In the genomic region with DNA sequence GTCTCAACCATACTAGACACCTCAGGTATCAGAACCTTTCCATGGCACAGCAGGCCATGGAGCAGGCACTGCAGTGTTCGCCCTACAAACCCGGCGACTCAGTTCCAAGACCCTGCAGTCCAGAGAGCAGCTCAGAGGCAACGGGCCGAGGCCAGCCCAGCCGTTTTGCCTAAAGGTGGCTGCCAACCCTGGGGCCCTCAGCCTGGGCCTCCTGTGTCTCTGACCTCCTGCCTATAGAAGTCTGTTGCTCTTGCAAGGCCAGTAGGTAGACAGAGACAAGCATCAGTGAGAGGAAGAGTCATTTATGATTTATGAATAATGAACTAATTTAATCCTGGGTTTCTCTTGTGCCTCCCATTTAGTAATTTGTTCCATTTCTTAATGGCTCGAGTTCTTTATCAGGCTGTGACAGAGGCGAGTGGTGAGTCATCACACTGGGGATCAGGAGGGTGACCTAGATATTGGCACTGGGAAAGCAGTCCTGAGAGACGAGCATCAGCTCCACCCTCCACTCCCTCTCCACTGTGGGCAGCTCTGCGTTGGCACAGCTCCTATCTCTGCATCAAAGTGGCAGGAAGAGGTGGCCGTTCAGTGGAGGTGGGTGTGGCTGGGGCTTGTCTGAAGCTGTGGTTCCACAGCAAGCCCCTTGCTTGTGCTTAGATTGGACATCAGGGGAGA, we compare ENCODE assay signal across 8 cellular contexts.
A peak's percentile ranks its signal among the peaks of the same experiment; 100 is the strongest.
DNase-seq lines count a peak whose midpoint lies in the region; ATAC-seq, FAIRE-seq and TF ChIP-seq lines count a peak whose summit lies in the region.

No MANE protein-coding gene starts in this region.

- peak in 3 of 5 donors; percentile 4 to 42 (median 14) for DNase-seq in CD8-positive, alpha-beta memory T cell
- DNase-seq in Peyer's patch, result peak; percentile 18 to 89 (median 78)
- no peak for DNase-seq in breast epithelium (ENCODE audit: low spot score in 2 of 2)
- DNase-seq in lung (ENCODE audit: low spot score), result peak; percentile 78
- peak; percentile 61 for DNase-seq in urothelium cell line (ENCODE audit: low spot score)
- no peak for DNase-seq in mesenteric fat pad (ENCODE audit: low spot score)
- no peak for DNase-seq in OCI-M2 (lab: John Stamatoyannopoulos, UW; ENCODE audit: unreplicated experiment)
- no peak for DNase-seq in NCI-H1048 (lab: John Stamatoyannopoulos, UW)

- H3K36me3 ChIP-seq in CD8-positive, alpha-beta memory T cell (ENCODE audit: insufficient read depth, low read length), result no peaks in the 10 kb centered on the region
- H3K36me3 ChIP-seq in Peyer's patch, result no peaks in the 10 kb centered on the region
- no peaks in the 10 kb centered on the region for H3K36me3 ChIP-seq in breast epithelium
- no peaks in the 10 kb centered on the region for H3K36me3 ChIP-seq in lung (ENCODE audit: control insufficient read depth in 2 of 2, insufficient read depth in 2 of 2, low read length in 2 of 2)

- intact Hi-C loops in breast epithelium (cut with DNase I; ENCODE audit: low total_unique reads), result no loop called here

- 42 to 43% methylated on average over 11 of the region's 11 CpGs for WGBS in lung, 2 donors

- no peak overlapping the region for H3K4me3 ChIP-seq in CD8-positive, alpha-beta memory T cell (ENCODE audit: low read length)
- H3K4me3 ChIP-seq in Peyer's patch, result no peak overlapping the region
- no peak overlapping the region for H3K4me3 ChIP-seq in breast epithelium
- H3K4me3 ChIP-seq in lung, result no peak overlapping the region

- CTCF ChIA-PET in CD8-positive, alpha-beta memory T cell (lab: Charles Lee), result no interaction called here

- no peaks in the 10 kb centered on the region for H3K27me3 ChIP-seq in CD8-positive, alpha-beta memory T cell (ENCODE audit: insufficient read depth, low read length, poor library complexity, severe bottlenecking)
- H3K27me3 ChIP-seq in Peyer's patch (no peaks in the 10 kb centered on the region), breast epithelium (no peaks in the 10 kb centered on the region), lung (ENCODE audit: control insufficient read depth, insufficient read depth) (no peaks in the 10 kb centered on the region)

- POLR2A ChIA-PET in CD8-positive, alpha-beta memory T cell (lab: Charles Lee), result no interaction called here

- ATAC-seq in lung (ENCODE audit: insufficient read depth, low FRiP score), result peak; percentile 64

- TF ChIP-seq CTCF in Peyer's patch (IDR thresholded peaks at IDR 0.05) (no peak), breast epithelium (IDR thresholded peaks at IDR 0.05) (no peak), lung (IDR thresholded peaks at IDR 0.05; ENCODE audit: control extremely low read depth, extremely low read depth) (no peak)

- H3K36me3 Mint-ChIP-seq in CD8-positive, alpha-beta memory T cell, result no peaks in the 10 kb centered on the region

- no peak for FAIRE-seq in urothelium cell line (lab: Jason Lieb, UNC)

- peak overlapping the region in 2 of 7 donors; percentile 41 to 54 for H3K4me3 Mint-ChIP-seq in CD8-positive, alpha-beta memory T cell

- peaks cover 19% of the 10 kb centered on the region for H3K4me1 ChIP-seq in CD8-positive, alpha-beta memory T cell (ENCODE audit: insufficient read depth, low read length)
- H3K4me1 ChIP-seq in Peyer's patch (peaks cover 0 to 26% (median 3%) of the 10 kb centered on the region in 4 donors), breast epithelium (peaks cover 0 to 3% of the 10 kb centered on the region in 2 donors), lung (ENCODE audit: control insufficient read depth in 2 of 2, insufficient read depth in 2 of 2, low read length in 2 of 2) (peaks cover 3 to 17% of the 10 kb centered on the region in 2 donors)

- peaks cover 24 to 34% (median 27%) of the 10 kb centered on the region in 3 donors for H3K4me1 Mint-ChIP-seq in CD8-positive, alpha-beta memory T cell

- H3K9me3 ChIP-seq in CD8-positive, alpha-beta memory T cell (ENCODE audit: low read length), result no peaks in the 10 kb centered on the region
- H3K9me3 ChIP-seq in Peyer's patch (no peaks in the 10 kb centered on the region), breast epithelium (no peaks in the 10 kb centered on the region), lung (ENCODE audit: control insufficient read depth in 2 of 2, insufficient read depth in 1 of 2, low read length in 1 of 2) (peaks cover 0 to 2% of the 10 kb centered on the region in 2 donors)

- TF ChIP-seq POLR2A in Peyer's patch (IDR thresholded peaks at IDR 0.05), result no peak
- TF ChIP-seq POLR2A in breast epithelium (IDR thresholded peaks at IDR 0.05), result no peak

- H3K27ac Mint-ChIP-seq in CD8-positive, alpha-beta memory T cell, result peak overlapping the region in 7 of 8 donors; percentile 20 to 91 (median 72)

- no peaks in the 10 kb centered on the region for H3K9me3 Mint-ChIP-seq in CD8-positive, alpha-beta memory T cell

- peaks cover 6 to 21% of the 10 kb centered on the region in 2 donors for H3K27me3 Mint-ChIP-seq in CD8-positive, alpha-beta memory T cell

- H3K27ac ChIP-seq in CD8-positive, alpha-beta memory T cell (ENCODE audit: low read depth, low read length), result peak overlapping the region; percentile 46
- H3K27ac ChIP-seq in Peyer's patch (peak overlapping the region; percentile 5 to 90 (median 78)), breast epithelium (peak overlapping the region; percentile 77 to 91), lung (ENCODE audit: low read depth in 1 of 2, low read length in 1 of 2) (peak overlapping the region; percentile 80 to 89)

Comparison
In these comparisons a context has a peak if more than half of its experiments do, and no peak if none do; other contexts are left out.
1. DNase-seq: peak in CD8-positive, alpha-beta memory T cell (3 of 5), Peyer's patch (3 of 3), lung (single experiment) and urothelium cell line (single experiment); none in breast epithelium (0 of 2), mesenteric fat pad (single experiment), OCI-M2 (single experiment) and NCI-H1048 (single experiment).
2. Peak in every context shown above with its lines, with median percentiles within 50 percentile points of each other: H3K27ac ChIP-seq.